ENCODE assay signal across 8 cellular contexts in the genomic region with DNA sequence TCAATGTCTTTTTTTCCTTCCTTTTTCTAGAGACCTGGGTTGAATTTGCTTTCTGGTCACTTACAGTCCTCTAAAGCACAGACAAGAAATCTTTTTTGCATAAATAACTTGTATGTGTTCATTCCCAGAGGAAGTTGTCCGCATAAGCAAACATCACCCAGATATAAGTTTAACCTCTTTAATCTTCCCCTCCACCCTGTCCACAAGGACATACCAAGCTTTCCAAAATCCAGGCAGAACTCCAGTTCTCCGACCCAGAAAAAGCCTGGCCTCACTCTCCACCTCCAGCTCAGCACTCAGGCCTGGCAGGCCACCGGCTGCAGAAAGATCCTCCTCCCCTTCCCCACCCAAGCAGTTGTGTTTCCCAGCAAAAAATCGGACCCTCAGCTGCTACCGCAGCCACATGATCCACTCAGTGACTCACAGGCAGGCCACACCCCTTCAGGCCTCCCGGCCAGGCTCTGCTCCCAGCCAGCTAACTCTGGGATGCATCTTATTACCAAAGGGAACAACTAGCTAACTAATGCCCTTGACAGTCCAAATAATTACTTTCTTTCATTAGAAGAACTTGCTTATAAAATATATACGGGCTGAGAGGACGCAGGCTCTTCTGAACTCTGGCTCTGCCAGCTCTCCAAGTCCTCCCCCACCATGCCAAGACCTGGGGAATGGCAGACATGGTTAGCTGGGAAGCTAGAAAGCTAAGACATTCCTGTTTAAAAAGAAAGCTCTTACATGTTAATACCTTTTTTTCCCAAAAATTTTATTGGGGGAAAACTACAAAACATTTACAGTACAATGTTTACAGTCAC. TPM values are rescaled to one million over a fixed set of nuclear protein-coding genes. Genes with fewer than 3 reads are reported as not detected.
A peak's percentile ranks its signal among the peaks of the same experiment; 100 is the strongest.
DNase-seq lines count a peak whose midpoint lies in the region; ATAC-seq and TF ChIP-seq lines count a peak whose summit lies in the region.

No MANE protein-coding gene starts in this region.

- H3K4me1 ChIP-seq in effector memory CD4-positive, alpha-beta T cell (ENCODE audit: control insufficient read depth, insufficient read depth, low read length, poor library complexity, severe bottlenecking) = peaks cover 37% of the 10 kb centered on the region
- H3K4me1 ChIP-seq in lower lobe of right lung = peaks cover 61% of the 10 kb centered on the region

- H3K27me3 Mint-ChIP-seq in activated CD8-positive, alpha-beta T cell treated with anti-CD3 and anti-CD28 coated beads for 36 hours = no peaks in the 10 kb centered on the region

- POLR2A ChIA-PET in activated CD8-positive, alpha-beta T cell treated with anti-CD3 and anti-CD28 coated beads for 36 hours (lab: Charles Lee) = interaction anchor here (0.6 to 14.1 kb wide), 10 partner anchors 21 to 411 kb away, joined by 3 to 549 read pairs (median 10); no protein-coding TSS in a partner anchor

- CTCF ChIA-PET in activated CD8-positive, alpha-beta T cell treated with anti-CD3 and anti-CD28 coated beads for 36 hours (lab: Charles Lee) = interaction anchor here (0.7 to 19.3 kb wide), 14 partner anchors 7 to 411 kb away, joined by 3 to 647 read pairs (median 4); no protein-coding TSS in a partner anchor

- no peaks in the 10 kb centered on the region for H3K9me3 ChIP-seq in effector memory CD4-positive, alpha-beta T cell (ENCODE audit: control insufficient read depth, low read length)
- no peaks in the 10 kb centered on the region for H3K9me3 ChIP-seq in lower lobe of right lung

- no peaks in the 10 kb centered on the region for H3K27me3 ChIP-seq in effector memory CD4-positive, alpha-beta T cell (replicated peaks; ENCODE audit: control insufficient read depth, insufficient read depth, low read length, poor library complexity, severe bottlenecking)
- H3K27me3 ChIP-seq in lower lobe of right lung (ENCODE audit: low read depth) = no peaks in the 10 kb centered on the region

- DNase-seq in SIG-M5 treated with dmso at 0.1 percent for 504 hours (lab: John Stamatoyannopoulos, UW; ENCODE audit: unreplicated experiment) (peak; percentile 92), SIG-M5 (lab: John Stamatoyannopoulos, UW) (no peak), NCI-H526 treated with DMSO at 0.1 percent for 48 hours (lab: John Stamatoyannopoulos, UW) (peak; percentile 64), lower lobe of right lung (peak; percentile 88)
- peak; percentile 87 for DNase-seq in activated CD8-positive, alpha-beta T cell treated with anti-CD3 and anti-CD28 coated beads for 36 hours
- DNase-seq in effector memory CD4-positive, alpha-beta T cell = peak; percentile 33 to 52 (median 39)
- DNase-seq in stimulated activated CD4-positive, alpha-beta T cell treated with anti-CD3 and anti-CD28 coated beads, TNF-alpha, amount 100 ng/mL, for 48 hours (ENCODE audit: low read depth in 3 of 3) = peak in 2 of 3 donors; percentile 33 to 41

- H3K36me3 ChIP-seq in effector memory CD4-positive, alpha-beta T cell (ENCODE audit: control insufficient read depth, insufficient read depth, low read length) = peaks cover 39% of the 10 kb centered on the region
- H3K36me3 ChIP-seq in lower lobe of right lung = peaks cover 34% of the 10 kb centered on the region

- H3K9me3 Mint-ChIP-seq in activated CD8-positive, alpha-beta T cell treated with anti-CD3 and anti-CD28 coated beads for 36 hours = no peaks in the 10 kb centered on the region

- no peak for ATAC-seq in activated CD8-positive, alpha-beta T cell treated with anti-CD3 and anti-CD28 coated beads for 36 hours
- ATAC-seq in lower lobe of right lung (peak in 1 of 2 donors; percentile 13), HG02763 (IDR thresholded peaks at IDR 0.05; ENCODE audit: unreplicated experiment) (no peak)

- TF ChIP-seq CTCF in activated CD8-positive, alpha-beta T cell treated with anti-CD3 and anti-CD28 coated beads for 36 hours (IDR thresholded peaks at IDR 0.05) = no peak
- TF ChIP-seq CTCF in lower lobe of right lung (IDR thresholded peaks at IDR 0.05) = no peak

- peak overlapping the region; percentile 95 for H3K4me3 ChIP-seq in effector memory CD4-positive, alpha-beta T cell (ENCODE audit: insufficient read depth, low read depth, low read length, poor library complexity, severe bottlenecking)
- peak overlapping the region; percentile 95 for H3K4me3 ChIP-seq in lower lobe of right lung

- H3K27ac Mint-ChIP-seq in activated CD8-positive, alpha-beta T cell treated with anti-CD3 and anti-CD28 coated beads for 36 hours = peak overlapping the region; percentile 95

- intact Hi-C loops in activated CD8-positive, alpha-beta T cell treated with anti-CD3 and anti-CD28 coated beads for 36 hours (cut with micrococcal nuclease) = loop anchor here (10.0 kb wide), 1 partner anchor 247 kb away; no protein-coding TSS in a partner anchor
- intact Hi-C loops in lower lobe of right lung (cut with DNase I) = loop anchor here (10.0 kb wide), 2 partner anchors 47 to 263 kb away; no protein-coding TSS in a partner anchor

- peaks cover 53% of the 10 kb centered on the region for H3K36me3 Mint-ChIP-seq in activated CD8-positive, alpha-beta T cell treated with anti-CD3 and anti-CD28 coated beads for 36 hours (ENCODE audit: low read depth)

- H3K4me3 Mint-ChIP-seq in activated CD8-positive, alpha-beta T cell treated with anti-CD3 and anti-CD28 coated beads for 36 hours = peak overlapping the region; percentile 80

- peak overlapping the region; percentile 91 for H3K27ac ChIP-seq in effector memory CD4-positive, alpha-beta T cell (ENCODE audit: insufficient read depth, low read length, poor library complexity, severe bottlenecking)
- peak overlapping the region; percentile 100 for H3K27ac ChIP-seq in lower lobe of right lung

- H3K4me1 Mint-ChIP-seq in activated CD8-positive, alpha-beta T cell treated with anti-CD3 and anti-CD28 coated beads for 36 hours (ENCODE audit: low read depth) = peaks cover 44% of the 10 kb centered on the region

RNA-seq across cellular contexts. Expression of gene ZFP36L2, which starts 4.5 kb away (rescaled TPM):
- 100 to 1,000 TPM; 102 to 106 TPM for total RNA-seq in activated CD8-positive, alpha-beta T cell treated with anti-CD3 and anti-CD28 coated beads for 36 hours
- 136 TPM for total RNA-seq in lower lobe of right lung
